1 cellular context compared by ENCODE assay signal in the genomic region with DNA sequence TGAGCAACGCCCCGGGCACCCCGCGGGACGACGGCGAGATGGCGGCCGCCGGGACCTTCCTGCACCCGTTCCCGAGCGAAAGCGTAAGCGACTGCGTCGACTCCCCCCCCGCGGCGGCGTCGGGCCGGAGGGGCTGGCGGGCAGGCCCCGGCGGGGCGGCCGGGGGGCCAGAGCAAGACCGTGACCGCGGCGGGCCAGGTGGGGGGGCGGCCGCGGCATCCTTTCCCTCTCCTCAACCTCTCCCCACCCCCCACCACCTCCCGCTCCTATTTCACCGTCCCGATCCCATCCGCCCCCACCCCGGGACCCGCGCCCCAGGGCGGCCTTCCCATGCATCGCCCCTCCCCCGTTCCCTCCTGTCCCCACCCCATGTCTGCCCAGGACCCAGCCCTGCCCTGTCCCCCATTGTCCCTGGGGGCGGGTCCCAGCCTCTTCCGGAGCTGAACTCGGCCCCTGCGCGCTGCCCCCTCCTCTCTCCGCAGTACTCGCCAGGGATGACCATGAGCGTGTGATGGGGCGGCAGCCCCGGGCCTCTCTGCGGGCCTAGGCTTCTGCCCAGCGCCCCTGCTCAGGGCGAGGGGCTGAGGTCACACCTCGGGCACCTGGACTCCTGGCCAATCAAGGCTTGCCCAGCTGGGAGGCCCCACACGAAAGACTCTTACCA.
TF ChIP-seq lines count a peak whose summit lies in the region.

No MANE protein-coding gene starts in this region.

TF ChIP-seq in HEK293, 187 proteins besides CTCF, POLR2A, EP300 and RAD21 (continued from another document):
- TF ChIP-seq ZFHX2 (tag by site-specific recombination; conservative IDR thresholded peaks at IDR 0.05) (peak; percentile 36; the same call in 1 of the 2 replicates), YY1 (tag by site-specific recombination; IDR thresholded peaks at IDR 0.05) (0 out of 2 replicates have a peak, but pooled peaks have one; percentile 13), ZIC2 (tag by site-specific recombination; IDR thresholded peaks at IDR 0.05) (peak; percentile 81), KLF8 (tag by site-specific recombination; IDR thresholded peaks at IDR 0.05) (peak; percentile 93), ZNF629 (tag by site-specific recombination; IDR thresholded peaks at IDR 0.05) (0 out of 2 replicates have a peak, but pooled peaks have one; percentile 21), ZSCAN30 (tag by site-specific recombination; IDR thresholded peaks at IDR 0.05) (peak; percentile 45; the same call in 1 of the 2 replicates)
